In the genomic region with DNA sequence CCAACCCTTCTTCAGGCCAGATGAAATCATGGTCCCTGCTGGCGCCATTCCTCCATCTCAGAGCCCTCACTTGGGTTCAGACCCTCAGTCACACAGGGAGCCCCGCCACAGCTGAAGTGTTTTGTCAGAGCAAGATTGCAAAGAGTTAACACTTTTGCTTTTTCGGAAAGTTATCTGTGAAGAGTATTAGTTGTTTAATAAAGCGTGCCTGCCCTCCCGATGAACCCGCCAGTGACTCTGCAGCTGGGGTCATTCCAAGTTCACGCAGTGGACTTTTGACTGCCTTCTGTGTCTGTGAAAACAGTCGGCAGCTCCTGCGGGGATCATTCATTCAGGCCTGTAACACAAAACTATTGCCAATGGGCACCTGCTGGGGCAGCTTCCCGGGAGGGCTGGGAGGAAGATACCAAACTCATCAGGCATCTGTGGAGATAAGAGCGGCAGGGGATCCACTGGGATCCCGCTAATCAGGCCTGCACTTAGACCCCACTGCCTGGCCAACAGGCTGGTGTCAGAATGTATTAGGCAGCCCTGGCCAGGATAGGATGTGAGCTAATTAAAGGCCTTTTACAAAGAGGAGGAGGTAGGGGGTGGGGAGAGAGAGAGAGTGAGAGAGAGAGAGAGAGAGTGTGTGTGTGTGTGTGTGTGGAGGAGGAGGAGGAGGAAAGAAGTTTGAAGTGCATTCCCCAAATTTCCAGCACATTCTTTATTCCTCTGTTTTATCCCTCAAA, we compare ENCODE assay signal across 1 cellular context.
TF ChIP-seq lines count a peak whose summit lies in the region.

No MANE protein-coding gene starts in this region.

TF ChIP-seq in HepG2, 621 proteins besides CTCF, POLR2A, EP300 and RAD21 (continued from another document and continues in another):
- TF ChIP-seq, protein P1, sequence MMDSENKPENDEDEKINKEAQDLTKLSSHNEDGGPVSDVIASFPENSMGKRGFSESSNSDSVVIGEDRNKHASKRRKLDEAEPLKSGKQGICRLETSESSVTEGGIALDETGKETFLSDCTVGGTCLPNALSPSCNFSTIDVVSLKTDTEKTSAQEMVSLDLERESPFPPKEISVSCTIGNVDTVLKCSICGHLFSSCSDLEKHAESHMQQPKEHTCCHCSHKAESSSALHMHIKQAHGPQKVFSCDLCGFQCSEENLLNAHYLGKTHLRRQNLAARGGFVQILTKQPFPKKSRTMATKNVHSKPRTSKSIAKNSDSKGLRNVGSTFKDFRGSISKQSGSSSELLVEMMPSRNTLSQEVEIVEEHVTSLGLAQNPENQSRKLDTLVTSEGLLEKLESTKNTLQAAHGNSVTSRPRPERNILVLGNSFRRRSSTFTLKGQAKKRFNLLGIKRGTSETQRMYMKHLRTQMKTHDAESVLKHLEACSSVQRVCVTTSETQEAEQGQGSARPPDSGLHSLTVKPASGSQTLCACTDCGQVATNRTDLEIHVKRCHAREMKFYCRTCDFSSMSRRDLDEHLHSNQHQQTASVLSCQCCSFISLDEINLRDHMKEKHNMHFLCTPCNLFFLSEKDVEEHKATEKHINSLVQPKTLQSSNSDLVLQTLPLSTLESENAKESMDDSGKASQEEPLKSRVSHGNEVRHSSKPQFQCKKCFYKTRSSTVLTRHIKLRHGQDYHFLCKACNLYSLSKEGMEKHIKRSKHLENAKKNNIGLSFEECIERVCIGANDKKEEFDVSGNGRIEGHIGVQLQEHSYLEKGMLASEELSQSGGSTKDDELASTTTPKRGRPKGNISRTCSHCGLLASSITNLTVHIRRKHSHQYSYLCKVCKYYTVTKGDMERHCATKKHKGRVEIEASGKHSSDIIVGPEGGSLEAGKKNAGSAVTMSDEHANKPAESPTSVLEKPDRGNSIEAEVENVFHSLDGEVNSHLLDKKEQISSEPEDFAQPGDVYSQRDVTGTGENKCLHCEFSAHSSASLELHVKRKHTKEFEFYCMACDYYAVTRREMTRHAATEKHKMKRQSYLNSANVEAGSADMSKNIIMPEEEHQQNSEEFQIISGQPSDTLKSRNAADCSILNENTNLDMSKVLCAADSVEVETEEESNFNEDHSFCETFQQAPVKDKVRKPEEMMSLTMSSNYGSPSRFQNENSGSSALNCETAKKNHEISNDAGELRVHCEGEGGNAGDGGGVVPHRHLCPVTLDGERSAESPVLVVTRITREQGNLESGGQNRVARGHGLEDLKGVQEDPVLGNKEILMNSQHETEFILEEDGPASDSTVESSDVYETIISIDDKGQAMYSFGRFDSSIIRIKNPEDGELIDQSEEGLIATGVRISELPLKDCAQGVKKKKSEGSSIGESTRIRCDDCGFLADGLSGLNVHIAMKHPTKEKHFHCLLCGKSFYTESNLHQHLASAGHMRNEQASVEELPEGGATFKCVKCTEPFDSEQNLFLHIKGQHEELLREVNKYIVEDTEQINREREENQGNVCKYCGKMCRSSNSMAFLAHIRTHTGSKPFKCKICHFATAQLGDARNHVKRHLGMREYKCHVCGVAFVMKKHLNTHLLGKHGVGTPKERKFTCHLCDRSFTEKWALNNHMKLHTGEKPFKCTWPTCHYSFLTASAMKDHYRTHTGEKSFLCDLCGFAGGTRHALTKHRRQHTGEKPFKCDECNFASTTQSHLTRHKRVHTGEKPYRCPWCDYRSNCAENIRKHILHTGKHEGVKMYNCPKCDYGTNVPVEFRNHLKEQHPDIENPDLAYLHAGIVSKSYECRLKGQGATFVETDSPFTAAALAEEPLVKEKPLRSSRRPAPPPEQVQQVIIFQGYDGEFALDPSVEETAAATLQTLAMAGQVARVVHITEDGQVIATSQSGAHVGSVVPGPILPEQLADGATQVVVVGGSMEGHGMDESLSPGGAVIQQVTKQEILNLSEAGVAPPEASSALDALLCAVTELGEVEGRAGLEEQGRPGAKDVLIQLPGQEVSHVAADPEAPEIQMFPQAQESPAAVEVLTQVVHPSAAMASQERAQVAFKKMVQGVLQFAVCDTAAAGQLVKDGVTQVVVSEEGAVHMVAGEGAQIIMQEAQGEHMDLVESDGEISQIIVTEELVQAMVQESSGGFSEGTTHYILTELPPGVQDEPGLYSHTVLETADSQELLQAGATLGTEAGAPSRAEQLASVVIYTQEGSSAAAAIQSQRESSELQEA (CRISPR knock-in tag; IDR thresholded peaks at IDR 0.05; ENCODE audit: not compliant biosample characterization) = no peak
- TF ChIP-seq TGIF2 (CRISPR knock-in tag; IDR thresholded peaks at IDR 0.05) = no peak
- no peak for TF ChIP-seq SIN3A (IDR thresholded peaks at IDR 0.05; ENCODE audit: borderline replicate concordance, low read depth, low read length)
- TF ChIP-seq ZNF674 (CRISPR knock-in tag; IDR thresholded peaks at IDR 0.05; ENCODE audit: low read depth) = no peak
- TF ChIP-seq FOXK1 (CRISPR knock-in tag; IDR thresholded peaks at IDR 0.05; ENCODE audit: borderline replicate concordance, low read depth) = peak; percentile 75; the same call in 1 of the 2 replicates
- TF ChIP-seq ZNF572 (CRISPR knock-in tag; IDR thresholded peaks at IDR 0.05) = no peak
- no peak for TF ChIP-seq ZNF839 (CRISPR knock-in tag; IDR thresholded peaks at IDR 0.05; ENCODE audit: borderline replicate concordance)
- TF ChIP-seq ZNF142 (CRISPR knock-in tag; IDR thresholded peaks at IDR 0.05) = no peak
- TF ChIP-seq, protein P2, sequence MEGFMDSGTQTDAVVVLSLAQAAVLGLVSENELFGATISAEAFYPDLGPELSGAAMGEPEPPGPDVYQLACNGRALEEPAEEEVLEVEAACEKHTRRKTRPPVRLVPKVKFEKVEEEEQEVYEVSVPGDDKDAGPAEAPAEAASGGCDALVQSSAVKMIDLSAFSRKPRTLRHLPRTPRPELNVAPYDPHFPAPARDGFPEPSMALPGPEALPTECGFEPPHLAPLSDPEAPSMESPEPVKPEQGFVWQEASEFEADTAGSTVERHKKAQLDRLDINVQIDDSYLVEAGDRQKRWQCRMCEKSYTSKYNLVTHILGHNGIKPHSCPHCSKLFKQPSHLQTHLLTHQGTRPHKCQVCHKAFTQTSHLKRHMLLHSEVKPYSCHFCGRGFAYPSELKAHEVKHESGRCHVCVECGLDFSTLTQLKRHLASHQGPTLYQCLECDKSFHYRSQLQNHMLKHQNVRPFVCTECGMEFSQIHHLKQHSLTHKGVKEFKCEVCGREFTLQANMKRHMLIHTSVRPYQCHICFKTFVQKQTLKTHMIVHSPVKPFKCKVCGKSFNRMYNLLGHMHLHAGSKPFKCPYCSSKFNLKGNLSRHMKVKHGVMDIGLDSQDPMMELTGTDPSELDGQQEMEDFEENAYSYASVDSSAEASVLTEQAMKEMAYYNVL (CRISPR knock-in tag; IDR thresholded peaks at IDR 0.05; ENCODE audit: borderline replicate concordance) = peak; percentile 54; the same call in 1 of the 2 replicates
- TF ChIP-seq, protein P3, sequence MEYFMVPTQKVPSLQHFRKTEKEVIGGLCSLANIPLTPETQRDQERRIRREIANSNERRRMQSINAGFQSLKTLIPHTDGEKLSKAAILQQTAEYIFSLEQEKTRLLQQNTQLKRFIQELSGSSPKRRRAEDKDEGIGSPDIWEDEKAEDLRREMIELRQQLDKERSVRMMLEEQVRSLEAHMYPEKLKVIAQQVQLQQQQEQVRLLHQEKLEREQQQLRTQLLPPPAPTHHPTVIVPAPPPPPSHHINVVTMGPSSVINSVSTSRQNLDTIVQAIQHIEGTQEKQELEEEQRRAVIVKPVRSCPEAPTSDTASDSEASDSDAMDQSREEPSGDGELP (IDR thresholded peaks at IDR 0.05; ENCODE audit: borderline replicate concordance, low read depth) = no peak; the same call in 1 of the 2 replicates
- TF ChIP-seq IRF2 (CRISPR knock-in tag; IDR thresholded peaks at IDR 0.05) = peak; percentile 54; the same call in 1 of the 2 replicates
- peak; percentile 88 for TF ChIP-seq GATAD2A (CRISPR knock-in tag; IDR thresholded peaks at IDR 0.05)
- no peak for TF ChIP-seq ZNF337 (CRISPR knock-in tag; IDR thresholded peaks at IDR 0.05; ENCODE audit: borderline replicate concordance, low read depth)
- TF ChIP-seq RXRA (CRISPR knock-in tag; IDR thresholded peaks at IDR 0.05) = peak; percentile 100
- peak; percentile 42; the same call in 1 of the 2 replicates for TF ChIP-seq THAP11 (CRISPR knock-in tag; IDR thresholded peaks at IDR 0.05)
- TF ChIP-seq MIER3 (CRISPR knock-in tag; IDR thresholded peaks at IDR 0.05; ENCODE audit: borderline replicate concordance) = no peak; the same call in 1 of the 2 replicates
- no peak for TF ChIP-seq ZNF619 (CRISPR knock-in tag; IDR thresholded peaks at IDR 0.05)
- peak; percentile 13; the same call in 1 of the 2 replicates for TF ChIP-seq ETV5 (CRISPR knock-in tag; IDR thresholded peaks at IDR 0.05; ENCODE audit: borderline replicate concordance)
- no peak for TF ChIP-seq PRPF4 (IDR thresholded peaks at IDR 0.05; ENCODE audit: low read depth, low read length, poor library complexity, severe bottlenecking)
- peak; percentile 29; the same call in 1 of the 2 replicates for TF ChIP-seq CEBPG (CRISPR knock-in tag; IDR thresholded peaks at IDR 0.05)
- no peak for TF ChIP-seq ZNF225 (CRISPR knock-in tag; IDR thresholded peaks at IDR 0.05)
- TF ChIP-seq SAP130 (CRISPR knock-in tag; IDR thresholded peaks at IDR 0.05; ENCODE audit: low read depth) = peak; percentile 52; the same call in 1 of the 2 replicates
- TF ChIP-seq HMGA1 (CRISPR knock-in tag; conservative IDR thresholded peaks at IDR 0.05) = no peak
- peak; percentile 95 for TF ChIP-seq BCL6 (CRISPR knock-in tag; IDR thresholded peaks at IDR 0.05)
- no peak for TF ChIP-seq RNF219 (CRISPR knock-in tag; IDR thresholded peaks at IDR 0.05)
- peak; percentile 22 for TF ChIP-seq CBX1 (IDR thresholded peaks at IDR 0.05; ENCODE audit: low read depth)
- TF ChIP-seq ZBTB38 (CRISPR knock-in tag; IDR thresholded peaks at IDR 0.05) = peak; percentile 48
- TF ChIP-seq ZMAT5 (CRISPR knock-in tag; IDR thresholded peaks at IDR 0.05; ENCODE audit: borderline replicate concordance, low read depth) = no peak
- TF ChIP-seq, protein P4, sequence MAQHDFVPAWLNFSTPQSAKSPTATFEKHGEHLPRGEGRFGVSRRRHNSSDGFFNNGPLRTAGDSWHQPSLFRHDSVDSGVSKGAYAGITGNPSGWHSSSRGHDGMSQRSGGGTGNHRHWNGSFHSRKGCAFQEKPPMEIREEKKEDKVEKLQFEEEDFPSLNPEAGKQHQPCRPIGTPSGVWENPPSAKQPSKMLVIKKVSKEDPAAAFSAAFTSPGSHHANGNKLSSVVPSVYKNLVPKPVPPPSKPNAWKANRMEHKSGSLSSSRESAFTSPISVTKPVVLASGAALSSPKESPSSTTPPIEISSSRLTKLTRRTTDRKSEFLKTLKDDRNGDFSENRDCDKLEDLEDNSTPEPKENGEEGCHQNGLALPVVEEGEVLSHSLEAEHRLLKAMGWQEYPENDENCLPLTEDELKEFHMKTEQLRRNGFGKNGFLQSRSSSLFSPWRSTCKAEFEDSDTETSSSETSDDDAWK (CRISPR knock-in tag; IDR thresholded peaks at IDR 0.05) = no peak
- no peak for TF ChIP-seq RBM39 (IDR thresholded peaks at IDR 0.05; ENCODE audit: low read depth, low read length, poor library complexity, severe bottlenecking)
- TF ChIP-seq MATR3 (CRISPR knock-in tag; IDR thresholded peaks at IDR 0.05) = no peak
- TF ChIP-seq ZNF790 (CRISPR knock-in tag; IDR thresholded peaks at IDR 0.05; ENCODE audit: borderline replicate concordance) = no peak
